Comparison of ENCODE assay signal across 13 cellular contexts in the genomic region with DNA sequence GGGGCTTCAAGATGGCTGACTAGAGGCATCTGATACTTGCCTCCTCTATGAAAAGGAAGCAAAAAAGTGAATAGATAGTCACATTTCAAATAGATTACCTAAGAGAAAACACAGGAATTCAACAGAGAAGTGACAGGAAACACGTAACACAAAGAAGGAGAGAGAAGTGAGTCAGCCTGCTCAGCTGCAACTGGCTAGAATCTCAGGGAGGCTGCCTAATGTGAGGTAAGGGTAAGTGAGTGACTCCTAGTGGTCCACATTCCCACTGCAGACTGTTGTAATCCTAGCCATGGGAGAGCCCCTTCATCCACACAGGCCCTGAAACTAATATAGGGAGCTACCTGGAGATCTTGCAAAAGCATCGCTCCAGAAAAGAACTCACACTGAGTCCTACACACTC.
DNase-seq lines count a peak whose midpoint lies in the region; ATAC-seq and TF ChIP-seq lines count a peak whose summit lies in the region.
"Had no signal": no experiment of that assay in that cellular context is flagged by ENCODE, and none has a peak within 500 bp of the region (broad histone marks: within the 10 kb centered on the region; RNA-seq: fewer than 3 reads in every experiment).

No MANE protein-coding gene starts in this region.

- TF ChIP-seq POLR2A in IMR-90 (IDR thresholded peaks at IDR 0.05; ENCODE audit: low read depth, low read length): no peak

- peak overlapping the region; percentile 70 for H2AFZ ChIP-seq in IMR-90 (replicated peaks; ENCODE audit: low read length, poor library complexity)

- H3K4me3 ChIP-seq in AG04450 (ENCODE audit: low read depth, low read length) (no peak overlapping the region), IMR-90 (ENCODE audit: insufficient read depth, low read depth, low read length) (no peak overlapping the region), cardiac fibroblast (replicated peaks in 1 of 2; ENCODE audit: low read depth in 2 of 2, low read length in 2 of 2) (no peak overlapping the region)
- H3K4me3 ChIP-seq: coronary artery, lung, ovary had no signal

- peak overlapping the region; percentile 36; the same call in 2 of the 3 replicates for H2BK15ac ChIP-seq in IMR-90 (ENCODE audit: low read depth, low read length)

- H3K14ac ChIP-seq in IMR-90 (replicated peaks; ENCODE audit: low read depth, low read length): peak overlapping the region; percentile 66

- no CpG with 5 or more reads among the region's 2 CpGs for WGBS in IMR-90 (ENCODE audit: extremely low coverage in 2 of 2, insufficient read length in 1 of 2), 2 experiments

- POLR2A ChIA-PET in AG04450 (lab: Yijun Ruan, JAX) (interaction anchor here (1.1 kb wide), 1 partner anchor 9 kb away, joined by 3 read pairs; no protein-coding TSS in a partner anchor), IMR-90 (lab: Charles Lee; ENCODE audit: unreplicated experiment) (no interaction called here)

- H3K9me3 ChIP-seq in AG04450 (ENCODE audit: control insufficient read depth, insufficient read depth, low read length) (no peaks in the 10 kb centered on the region; the same call in 1 of the 2 replicates), IMR-90 (ENCODE audit: control insufficient read depth, insufficient read depth, low read length) (no peaks in the 10 kb centered on the region)
- H3K9me3 ChIP-seq: ovary had no signal

- H3K4me1 ChIP-seq in IMR-90 (ENCODE audit: control insufficient read depth, insufficient read depth, low read length): no peaks in the 10 kb centered on the region; the same call in 1 of the 2 replicates

- H2BK5ac ChIP-seq in IMR-90 (ENCODE audit: low read depth, low read length, poor library complexity, severe bottlenecking): peak overlapping the region; percentile 84

- peak overlapping the region; percentile 37; the same call in 1 of the 2 replicates for H4K91ac ChIP-seq in IMR-90 (ENCODE audit: insufficient read depth, low read depth, low read length)

- no peak overlapping the region for H2AK9ac ChIP-seq in IMR-90 (replicated peaks; ENCODE audit: low read depth, low read length, poor library complexity)

- no peak overlapping the region for H3K56ac ChIP-seq in IMR-90 (ENCODE audit: extremely low read depth, insufficient read depth, low read length)

- H3K9ac ChIP-seq in IMR-90 (ENCODE audit: low read depth, low read length): no peak overlapping the region

- no peaks in the 10 kb centered on the region for H3K79me1 ChIP-seq in IMR-90 (ENCODE audit: low read depth in 1 of 2, low read length in 2 of 2)

- TF ChIP-seq CTCF in AG04450 (IDR thresholded peaks at IDR 0.05; ENCODE audit: low read depth, low read length): peak; percentile 50
- peak; percentile 46 for TF ChIP-seq CTCF in IMR-90 (conservative IDR thresholded peaks at IDR 0.05; ENCODE audit: low read depth, low read length)
- peak; percentile 43 for TF ChIP-seq CTCF in cardiac fibroblast (IDR thresholded peaks at IDR 0.05; ENCODE audit: low read depth, low read length)

- CTCF ChIA-PET in AG04450 (lab: Charles Lee): interaction anchor here (0.6 to 1.5 kb wide), 4 partner anchors 11 to 867 kb away, joined by 3 to 8 read pairs (median 5); no protein-coding TSS in a partner anchor
- CTCF ChIA-PET in IMR-90 (lab: Yijun Ruan, JAX): interaction anchor here (0.9 to 1.4 kb wide), 4 partner anchors 8 to 27 kb away, joined by 3 to 4 read pairs (median 4); no protein-coding TSS in a partner anchor

- H4K20me1 ChIP-seq in IMR-90 (ENCODE audit: insufficient read depth, low read length): no peaks in the 10 kb centered on the region

- peak; percentile 46 for DNase-seq in AG04450 (ENCODE audit: low read depth, low spot score)
- peak; percentile 79 for DNase-seq in IMR-90
- DNase-seq in cardiac fibroblast (ENCODE audit: low read depth in 2 of 2): peak; percentile 53 to 80
- peak; percentile 69 for DNase-seq in iPS-NIHi7 (ENCODE audit: extremely low spot score)
- DNase-seq in activated naive CD4-positive, alpha-beta T cell treated with Interleukin-2 at 50 U/mL for 16 hours: no peak
- no peak for DNase-seq in DMS114 treated with DMSO at 0.1 percent for 48 hours (lab: John Stamatoyannopoulos, UW; ENCODE audit: unreplicated experiment)
- no peak for DNase-seq in NCI-H2171 treated with DMSO at 0.1 percent for 48 hours (lab: John Stamatoyannopoulos, UW)
- no peak for DNase-seq in cerebellum (ENCODE audit: low spot score)
- DNase-seq: activated CD4-positive, alpha-beta memory T cell treated with anti-CD3 and anti-CD28 coated beads for 36 hours; OCI-M1; ovary had no signal

- no peak overlapping the region for H3K4me2 ChIP-seq in IMR-90 (ENCODE audit: low read depth, low read length)

- H3K27ac ChIP-seq in AG04450 (ENCODE audit: low read depth, low read length) (peak overlapping the region; percentile 12), IMR-90 (ENCODE audit: insufficient read depth, low read length) (no peak overlapping the region)
- H3K27ac ChIP-seq: coronary artery, ovary had no signal

- H2BK120ac ChIP-seq in IMR-90 (ENCODE audit: low read depth, low read length): peak overlapping the region; percentile 72

- no TSS peak for BruUV-seq in IMR-90 (replicated peaks; lab: Mats Ljungman, UMichigan)

- H3K9me1 ChIP-seq in IMR-90 (ENCODE audit: insufficient read depth, low read length): no peaks in the 10 kb centered on the region; the same call in 1 of the 2 replicates

- H3K23ac ChIP-seq in IMR-90 (ENCODE audit: low read depth, low read length): peak overlapping the region; percentile 47; the same call in 1 of the 2 replicates

- peak; percentile 53 for TF ChIP-seq RAD21 in IMR-90 (IDR thresholded peaks at IDR 0.05; ENCODE audit: low read length)

- H3K18ac ChIP-seq in IMR-90 (ENCODE audit: low read depth, low read length): peak overlapping the region; percentile 58; the same call in 1 of the 2 replicates

- dilution Hi-C loops in IMR-90 (cut with HindIII; ENCODE audit: low sequenced_read_pairs, unreplicated experiment): no loop called here

- peak overlapping the region; percentile 65; the same call in 1 of the 2 replicates for H4K5ac ChIP-seq in IMR-90 (ENCODE audit: low read depth, low read length)

- intact Hi-C loops in IMR-90 (cut with micrococcal nuclease): no loop called here

- H3K36me3 ChIP-seq in IMR-90 (ENCODE audit: control insufficient read depth, insufficient read depth, low read length): no peaks in the 10 kb centered on the region
- H3K36me3 ChIP-seq: ovary had no signal

- peak overlapping the region; percentile 44 for H3K4ac ChIP-seq in IMR-90 (ENCODE audit: low read depth, low read length)

- peak overlapping the region; percentile 18; the same call in 1 of the 2 replicates for H2AK5ac ChIP-seq in IMR-90 (ENCODE audit: low read depth, low read length)

- in situ Hi-C loops in IMR-90 (cut with MboI; ENCODE audit: low sequenced_read_pairs): no loop called here

- peak overlapping the region; percentile 52 for H2BK20ac ChIP-seq in IMR-90 (ENCODE audit: low read depth, low read length)

- H3K27me3 ChIP-seq in AG04450 (ENCODE audit: control insufficient read depth, insufficient read depth, low read length) (no peaks in the 10 kb centered on the region), IMR-90 (ENCODE audit: control insufficient read depth, insufficient read depth, low read length) (no peaks in the 10 kb centered on the region)
- H3K27me3 ChIP-seq: ovary had no signal

- ATAC-seq in IMR-90 (ENCODE audit: low read depth): peak; percentile 81

- H4K8ac ChIP-seq in IMR-90 (ENCODE audit: low read depth in 2 of 2, low read length in 2 of 2): peak overlapping the region; percentile 66 to 67; a peak in 3 of 4 replicates

TF ChIP-seq in IMR-90, 13 proteins besides CTCF, POLR2A, EP300 and RAD21:
- TF ChIP-seq SMC3 (IDR thresholded peaks at IDR 0.05; ENCODE audit: low read depth, low read length) (0 out of 2 replicates have a peak, but pooled peaks have one; percentile 28), FOS (IDR thresholded peaks at IDR 0.05; ENCODE audit: low read depth, low read length) (no peak), BHLHE40 (IDR thresholded peaks at IDR 0.05; ENCODE audit: low read depth, low read length) (no peak), RCOR1 (IDR thresholded peaks at IDR 0.05; ENCODE audit: insufficient replicate concordance, low read length) (no peak), CEBPB (IDR thresholded peaks at IDR 0.05; ENCODE audit: low read depth, low read length) (no peak)
- TF ChIP-seq, protein P1, sequence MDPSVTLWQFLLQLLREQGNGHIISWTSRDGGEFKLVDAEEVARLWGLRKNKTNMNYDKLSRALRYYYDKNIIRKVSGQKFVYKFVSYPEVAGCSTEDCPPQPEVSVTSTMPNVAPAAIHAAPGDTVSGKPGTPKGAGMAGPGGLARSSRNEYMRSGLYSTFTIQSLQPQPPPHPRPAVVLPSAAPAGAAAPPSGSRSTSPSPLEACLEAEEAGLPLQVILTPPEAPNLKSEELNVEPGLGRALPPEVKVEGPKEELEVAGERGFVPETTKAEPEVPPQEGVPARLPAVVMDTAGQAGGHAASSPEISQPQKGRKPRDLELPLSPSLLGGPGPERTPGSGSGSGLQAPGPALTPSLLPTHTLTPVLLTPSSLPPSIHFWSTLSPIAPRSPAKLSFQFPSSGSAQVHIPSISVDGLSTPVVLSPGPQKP (IDR thresholded peaks at IDR 0.05; ENCODE audit: borderline replicate concordance, low read depth, low read length): no peak

Comparison
In these comparisons a context has a peak if more than half of its experiments do, and no peak if none do; other contexts are left out.
1. DNase-seq: peak in AG04450 (single experiment), IMR-90 (single experiment), cardiac fibroblast (2 of 2) and iPS-NIHi7 (single experiment); none in activated naive CD4-positive, alpha-beta T cell treated with Interleukin-2 at 50 U/mL for 16 hours (single experiment), DMS114 treated with DMSO at 0.1 percent for 48 hours (single experiment), NCI-H2171 treated with DMSO at 0.1 percent for 48 hours (single experiment) and cerebellum (single experiment).
2. Peak in every context shown above with its lines, with median percentiles within 50 percentile points of each other: CTCF ChIP-seq.